Comparison of ENCODE assay signal across 10 cellular contexts in the genomic region with DNA sequence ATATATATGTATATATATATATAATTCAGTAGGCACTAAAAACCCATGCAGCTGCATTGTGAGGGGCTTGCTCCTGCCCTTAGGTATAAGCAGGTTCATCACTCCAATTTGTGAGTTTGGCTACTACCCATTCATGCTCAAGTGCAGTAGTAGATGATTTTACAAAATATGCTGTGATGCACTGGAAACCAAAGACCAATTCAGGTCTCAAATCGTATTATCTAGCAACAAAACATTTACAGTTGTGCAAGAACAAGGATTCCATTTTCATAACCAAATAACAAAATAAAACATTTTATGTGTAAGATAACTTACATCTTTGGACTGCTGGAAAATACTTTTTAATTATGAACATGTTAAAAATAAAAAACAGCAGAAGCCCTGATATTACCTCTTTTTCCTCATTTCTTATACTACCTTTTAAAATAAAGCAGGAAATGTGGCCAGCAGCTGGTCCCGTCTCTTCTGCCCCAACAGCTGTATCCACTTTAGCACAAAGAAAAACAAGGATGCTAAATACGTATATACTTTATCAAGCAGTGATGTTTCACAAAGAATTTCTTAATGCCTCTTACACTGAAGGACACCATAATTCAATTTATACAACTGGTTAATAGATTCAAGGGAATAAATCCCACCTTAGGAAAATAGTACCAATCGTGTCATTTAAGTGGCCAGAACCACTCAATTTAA. TPM values are rescaled to one million over a fixed set of nuclear protein-coding genes. Genes with fewer than 3 reads are reported as not detected.
DNase-seq lines count a peak whose midpoint lies in the region; ATAC-seq and TF ChIP-seq lines count a peak whose summit lies in the region.
"Had no signal": no experiment of that assay in that cellular context is flagged by ENCODE, and none has a peak within 500 bp of the region (broad histone marks: within the 10 kb centered on the region; RNA-seq: fewer than 3 reads in every experiment).

No MANE protein-coding gene starts in this region.

- peaks cover 0 to 64% (median 6%) of the 10 kb centered on the region in 3 donors for H3K36me3 Mint-ChIP-seq in CD8-positive, alpha-beta memory T cell

- peak overlapping the region; percentile 49 to 100 (median 98) for H3K4me3 Mint-ChIP-seq in CD8-positive, alpha-beta memory T cell

- H3K27me3 ChIP-seq in CD8-positive, alpha-beta memory T cell (ENCODE audit: insufficient read depth, low read length, poor library complexity, severe bottlenecking): no peaks in the 10 kb centered on the region
- H3K27me3 ChIP-seq in OCI-LY1 (ENCODE audit: insufficient read depth, low read length) (no peaks in the 10 kb centered on the region), endocrine pancreas (ENCODE audit: control insufficient read depth, insufficient read depth, low read length) (no peaks in the 10 kb centered on the region), osteoblast (ENCODE audit: insufficient read depth, low read length) (no peaks in the 10 kb centered on the region)

- peaks cover 54 to 73% (median 73%) of the 10 kb centered on the region in 3 donors for H3K4me1 Mint-ChIP-seq in CD8-positive, alpha-beta memory T cell

- no peak overlapping the region for H3K4me3 ChIP-seq in CD8-positive, alpha-beta memory T cell (ENCODE audit: low read length)
- H3K4me3 ChIP-seq in OCI-LY1 (ENCODE audit: low read depth, low read length, poor library complexity, severe bottlenecking): peak overlapping the region; percentile 88
- H3K4me3 ChIP-seq in endocrine pancreas (ENCODE audit: control insufficient read depth, insufficient read depth, low read length): peak overlapping the region; percentile 96
- H3K4me3 ChIP-seq in osteoblast (ENCODE audit: insufficient read depth, low read length): peak overlapping the region; percentile 91

- TF ChIP-seq CTCF in OCI-LY1 (IDR thresholded peaks at IDR 0.05; ENCODE audit: low read length) (no peak), osteoblast (IDR thresholded peaks at IDR 0.05; ENCODE audit: extremely low read depth, low read depth, low read length) (no peak)

- DNase-seq in CD8-positive, alpha-beta memory T cell: no peak
- DNase-seq in osteoblast (ENCODE audit: insufficient read length, low spot score, missing footprints) (peak; percentile 45), left colon (no peak), HT-29 (ENCODE audit: low spot score) (no peak), GM19238 (ENCODE audit: insufficient read length, low spot score) (no peak)
- DNase-seq: NCI-H774 had no signal

- peaks cover 0 to 3% of the 10 kb centered on the region in 2 donors for H3K27me3 Mint-ChIP-seq in CD8-positive, alpha-beta memory T cell

- peaks cover 45% of the 10 kb centered on the region for H3K4me1 ChIP-seq in CD8-positive, alpha-beta memory T cell (ENCODE audit: insufficient read depth, low read length)
- H3K4me1 ChIP-seq in OCI-LY1 (ENCODE audit: insufficient read depth, low read length, severe bottlenecking) (peaks cover 46% of the 10 kb centered on the region), endocrine pancreas (ENCODE audit: control insufficient read depth, insufficient read depth, low read length) (peaks cover 37% of the 10 kb centered on the region), osteoblast (ENCODE audit: insufficient read depth, low read length) (peaks cover 23% of the 10 kb centered on the region)

- ATAC-seq in left colon (no peak), GM21390 (IDR thresholded peaks at IDR 0.05; ENCODE audit: unreplicated experiment) (no peak)

- H2AFZ ChIP-seq in OCI-LY1 (ENCODE audit: low read length): no peak overlapping the region
- no peak overlapping the region for H2AFZ ChIP-seq in osteoblast (ENCODE audit: low read length)

- peaks cover 12% of the 10 kb centered on the region for H3K36me3 ChIP-seq in CD8-positive, alpha-beta memory T cell (ENCODE audit: insufficient read depth, low read length)
- peaks cover 65% of the 10 kb centered on the region for H3K36me3 ChIP-seq in OCI-LY1 (ENCODE audit: insufficient read depth, low read length)
- no peaks in the 10 kb centered on the region for H3K36me3 ChIP-seq in endocrine pancreas (ENCODE audit: control insufficient read depth, insufficient read depth, low read length)
- peaks cover 28% of the 10 kb centered on the region for H3K36me3 ChIP-seq in osteoblast (ENCODE audit: insufficient read depth, low read length)

- peaks cover 64% of the 10 kb centered on the region for H3K79me2 ChIP-seq in OCI-LY1 (ENCODE audit: insufficient read depth, low read length)
- peaks cover 67% of the 10 kb centered on the region for H3K79me2 ChIP-seq in osteoblast (ENCODE audit: insufficient read depth, low read length)

- CTCF ChIA-PET in CD8-positive, alpha-beta memory T cell (lab: Charles Lee): interaction anchor here (1.4 to 3.5 kb wide), 2 partner anchors 15 to 34 kb away, joined by 3 to 10 read pairs; a partner anchor contains a TSS

- peak overlapping the region; percentile 1 for H3K27ac ChIP-seq in CD8-positive, alpha-beta memory T cell (ENCODE audit: low read depth, low read length)
- H3K27ac ChIP-seq in OCI-LY1 (ENCODE audit: low read depth, low read length, poor library complexity, severe bottlenecking) (no peak overlapping the region), osteoblast (ENCODE audit: low read depth, low read length) (peak overlapping the region; percentile 97)
- H3K27ac ChIP-seq: epithelial cell of prostate had no signal

- H3K9me2 ChIP-seq in OCI-LY1 (ENCODE audit: low read depth, low read length): no peaks in the 10 kb centered on the region

- no peaks in the 10 kb centered on the region for H3K9me3 Mint-ChIP-seq in CD8-positive, alpha-beta memory T cell

- intact Hi-C loops in left colon (cut with DNase I, micrococcal nuclease): no loop called here

- no peaks in the 10 kb centered on the region for H3K9me3 ChIP-seq in CD8-positive, alpha-beta memory T cell (ENCODE audit: low read length)
- no peaks in the 10 kb centered on the region for H3K9me3 ChIP-seq in OCI-LY1 (ENCODE audit: low read length)
- H3K9me3 ChIP-seq in endocrine pancreas (ENCODE audit: control insufficient read depth, low read length): no peaks in the 10 kb centered on the region
- H3K9me3 ChIP-seq in osteoblast (ENCODE audit: low read depth, low read length): no peaks in the 10 kb centered on the region

- H3K27ac Mint-ChIP-seq in CD8-positive, alpha-beta memory T cell: peak overlapping the region in 6 of 8 donors; percentile 46 to 98 (median 63)

- H3K9ac ChIP-seq in OCI-LY1 (ENCODE audit: low read length): peak overlapping the region; percentile 96
- no peak overlapping the region for H3K9ac ChIP-seq in endocrine pancreas (ENCODE audit: control insufficient read depth, insufficient read depth, low read length)

- no peaks in the 10 kb centered on the region for H3F3A ChIP-seq in OCI-LY1 (ENCODE audit: insufficient read depth, low read length)

- peaks cover 10% of the 10 kb centered on the region; the same call in 1 of the 2 replicates for H4K20me1 ChIP-seq in OCI-LY1 (ENCODE audit: insufficient read depth, low read length)
- H4K20me1 ChIP-seq in osteoblast (ENCODE audit: insufficient read depth, low read length): peaks cover 45% of the 10 kb centered on the region

- H3K4me2 ChIP-seq in OCI-LY1 (ENCODE audit: low read length) (peak overlapping the region; percentile 88), osteoblast (ENCODE audit: insufficient read depth, low read length) (peak overlapping the region; percentile 90)

- POLR2A ChIA-PET in CD8-positive, alpha-beta memory T cell (lab: Charles Lee): interaction anchor here (7.1 kb wide), 1 partner anchor 14 kb away, joined by 73 read pairs; a partner anchor contains a TSS

RNA-seq across cellular contexts. Expression of a gene that starts 2.8 kb away (rescaled TPM):
- total RNA-seq in CD8-positive, alpha-beta memory T cell: 10 to 100 TPM; 45.0 to 45.1 TPM
- polyA plus RNA-seq in CD8-positive, alpha-beta memory T cell: 14.7 TPM
- total RNA-seq in osteoblast: 46.3 and 49.2 TPM in 2 replicates
- total RNA-seq in left colon: 10 to 100 TPM; 37.1 to 40.0 TPM
- total RNA-seq in HT-29 (2014; rRNA removed; shearing (Covaris generic)): 108 and 124 TPM in 2 replicates

RNA-seq across cellular contexts. Expression of a gene that starts 14.4 kb away (rescaled TPM):
- 10 to 100 TPM; 70.0 to 73.0 TPM for total RNA-seq in CD8-positive, alpha-beta memory T cell
- polyA plus RNA-seq in CD8-positive, alpha-beta memory T cell: 72.3 TPM
- total RNA-seq in osteoblast (34.4 and 41.0 TPM in 2 replicates), left colon (10 to 100 TPM; 18.3 to 23.1 TPM)
- 13.0 and 24.1 TPM in 2 replicates for total RNA-seq in HT-29 (2014; rRNA removed; shearing (Covaris generic))

RNA-seq across cellular contexts. Expression of a gene that starts 23.9 kb away (rescaled TPM):
- under 1 TPM; 0.20 to 0.22 TPM for total RNA-seq in CD8-positive, alpha-beta memory T cell
- not detected for polyA plus RNA-seq in CD8-positive, alpha-beta memory T cell
- total RNA-seq in osteoblast: 2.9 and 4.1 TPM in 2 replicates
- 1 to 10 TPM; 3.8 to 4.3 TPM for total RNA-seq in left colon
- 0.13 TPM in 1 of 2 replicates, not detected in the other for total RNA-seq in HT-29 (2014; rRNA removed; shearing (Covaris generic))

RNA-seq across cellular contexts. Expression of a gene that starts 33.7 kb away (rescaled TPM):
- 10 to 100 TPM; 48.3 to 52.0 TPM for total RNA-seq in CD8-positive, alpha-beta memory T cell
- polyA plus RNA-seq in CD8-positive, alpha-beta memory T cell: 58.1 TPM
- total RNA-seq in osteoblast (64.4 and 81.6 TPM in 2 replicates), left colon (10 to 100 TPM; 32.1 to 39.1 TPM)
- total RNA-seq in HT-29 (2014; rRNA removed; shearing (Covaris generic)): 54.0 and 57.9 TPM in 2 replicates

RNA-seq across cellular contexts. Expression of a gene that starts 35.0 kb away (rescaled TPM):
- 1 to 10 TPM; 1.3 to 1.5 TPM for total RNA-seq in CD8-positive, alpha-beta memory T cell
- polyA plus RNA-seq in CD8-positive, alpha-beta memory T cell: 0.81 TPM
- total RNA-seq in osteoblast (3.3 and 3.8 TPM in 2 replicates), left colon (1 to 10 TPM; 1.9 to 3.2 TPM)
- 0.37 and 0.86 TPM in 2 replicates for total RNA-seq in HT-29 (2014; rRNA removed; shearing (Covaris generic))
